1 cellular context compared by ENCODE assay signal in genomic region chr15:58749532-58750337, GRCh38.
TF ChIP-seq lines count a peak whose summit lies in the region.

Gene ADAM10 (minus strand): TSS chr15:58749707. CDS start chr15:58749534, 173 bp downstream.

TF ChIP-seq in GM12878, 131 proteins besides CTCF, POLR2A, EP300 and RAD21 (continued from another document and continues in another):
- TF ChIP-seq BCLAF1 (IDR thresholded peaks at IDR 0.05) (no peak), ZNF592 (IDR thresholded peaks at IDR 0.05) (no peak), YY1 (IDR thresholded peaks at IDR 0.05; ENCODE audit: low read depth, low read length) (peak; percentile 14; the same call in 1 of the 2 replicates), BHLHE40 (IDR thresholded peaks at IDR 0.05; ENCODE audit: borderline replicate concordance in 1 of 2, low read depth in 2 of 2, low read length in 1 of 2) (peak; percentile 69 to 90; a peak in 3 of 4 replicates), SUPT20H (IDR thresholded peaks at IDR 0.05; ENCODE audit: borderline replicate concordance, control insufficient read depth, low read depth, low read length) (no peak), POU2F2 (IDR thresholded peaks at IDR 0.05; ENCODE audit: borderline replicate concordance, low read depth, low read length) (no peak; the same call in 2 of the 3 replicates), RELA (IDR thresholded peaks at IDR 0.05; ENCODE audit: borderline replicate concordance, partially characterized antibody) (peak; percentile 33), ATF7 (IDR thresholded peaks at IDR 0.05; ENCODE audit: low read depth) (no peak), SKIL (IDR thresholded peaks at IDR 0.05; ENCODE audit: low read depth, poor library complexity, severe bottlenecking) (no peak), MYB (IDR thresholded peaks at IDR 0.05; ENCODE audit: borderline replicate concordance, low read depth, low read length) (no peak), CBFB (IDR thresholded peaks at IDR 0.05; ENCODE audit: low read depth) (no peak; the same call in 1 of the 2 replicates), IKZF1 (conservative IDR thresholded peaks at IDR 0.05) (peak; percentile 93), CEBPB (IDR thresholded peaks at IDR 0.05; ENCODE audit: borderline replicate concordance in 1 of 2, low read depth in 2 of 2, low read length in 2 of 2) (no peak), MXI1 (IDR thresholded peaks at IDR 0.05; ENCODE audit: low read depth, low read length) (no peak), E4F1 (IDR thresholded peaks at IDR 0.05; ENCODE audit: borderline replicate concordance, partially characterized antibody) (peak; percentile 48), NRF1 (conservative IDR thresholded peaks at IDR 0.05; ENCODE audit: low read depth, low read length) (peak; percentile 85), ZBTB40 (IDR thresholded peaks at IDR 0.05; ENCODE audit: borderline replicate concordance) (no peak), IRF4 (IDR thresholded peaks at IDR 0.05; ENCODE audit: low read depth, low read length) (no peak), TAF1 (IDR thresholded peaks at IDR 0.05; ENCODE audit: borderline replicate concordance, low read depth, low read length) (peak; percentile 30; the same call in 1 of the 2 replicates), HDAC2 (IDR thresholded peaks at IDR 0.05) (no peak), EED (IDR thresholded peaks at IDR 0.05; ENCODE audit: low read depth) (peak; percentile 55; the same call in 1 of the 2 replicates), ZNF274 (IDR thresholded peaks at IDR 0.05; ENCODE audit: insufficient read depth, insufficient read length) (no peak), SIX5 (IDR thresholded peaks at IDR 0.05; ENCODE audit: low read depth, low read length, severe bottlenecking) (no peak), ZNF24 (IDR thresholded peaks at IDR 0.05) (no peak), MEF2A (IDR thresholded peaks at IDR 0.05; ENCODE audit: insufficient read depth, low read depth, low read length) (no peak), TCF3 (IDR thresholded peaks at IDR 0.05; ENCODE audit: borderline replicate concordance, insufficient read depth, low read depth, low read length) (0 out of 2 replicates have a peak, but pooled peaks have one; percentile 34), ZNF217 (IDR thresholded peaks at IDR 0.05) (no peak), NFYA (IDR thresholded peaks at IDR 0.05; ENCODE audit: borderline replicate concordance, low read depth, low read length) (no peak), SRF (IDR thresholded peaks at IDR 0.05; ENCODE audit: low read depth in 2 of 2, low read length in 2 of 2) (no peak), RB1 (IDR thresholded peaks at IDR 0.05; ENCODE audit: borderline replicate concordance) (no peak), POLR2AphosphoS5 (IDR thresholded peaks at IDR 0.05; ENCODE audit: low read length) (peak; percentile 77), BACH1 (IDR thresholded peaks at IDR 0.05; ENCODE audit: borderline replicate concordance) (no peak; the same call in none of the 2 replicates), KAT2A (conservative IDR thresholded peaks at IDR 0.05; ENCODE audit: control insufficient read depth, low read depth, low read length) (no peak), PML (IDR thresholded peaks at IDR 0.05; ENCODE audit: low read length) (peak; percentile 76; the same call in 1 of the 2 replicates), CEBPZ (IDR thresholded peaks at IDR 0.05; ENCODE audit: low read depth, low read length) (no peak), PBX3 (IDR thresholded peaks at IDR 0.05; ENCODE audit: insufficient replicate concordance, low read depth, low read length) (no peak), ZSCAN29 (IDR thresholded peaks at IDR 0.05) (no peak)
